ENCODE assay signal across 29 cellular contexts in the genomic region with DNA sequence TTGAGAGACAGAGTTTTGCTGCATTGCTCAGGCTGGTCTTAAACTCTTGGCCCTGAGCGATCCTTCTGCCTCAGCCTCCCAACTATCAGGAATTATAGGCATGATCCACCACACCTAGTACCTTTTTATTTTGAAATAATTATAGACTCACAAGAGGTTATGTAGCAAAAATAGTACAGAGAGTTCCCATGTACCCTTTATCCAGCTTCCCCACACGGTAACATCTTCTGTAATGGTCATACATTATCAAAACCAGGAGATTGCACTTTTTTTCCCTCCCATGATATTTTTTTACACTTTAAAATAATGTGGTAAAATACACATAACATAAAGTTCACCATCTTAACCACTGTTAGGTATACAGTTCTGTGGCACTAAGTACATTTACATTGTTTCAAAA. TPM values are rescaled to one million over a fixed set of nuclear protein-coding genes. Genes with fewer than 3 reads are reported as not detected.
"Had no signal": no experiment of that assay in that cellular context is flagged by ENCODE, and none has a peak within 500 bp of the region (broad histone marks: within the 10 kb centered on the region; RNA-seq: fewer than 3 reads in every experiment).

No MANE protein-coding gene starts in this region.

- H3K9me3 ChIP-seq: suprapubic skin, testis, thoracic aorta, thyroid gland, tibial artery, transverse colon, upper lobe of left lung, upper lobe of right lung, uterus, vagina had no signal

- ATAC-seq: stimulated activated effector memory CD8-positive, alpha-beta T cell treated with anti-CD3 and anti-CD28 coated beads, Interleukin-12 subunit alpha, Interleukin-12 subunit beta, amount 100 ng/mL, for 72 hours; stimulated activated memory B cell treated with anti-CD40 and anti-IgM and Interleukin-4, amounts not matched to agents 10 μg/mL and 1 μg/mL and 100 μg/mL, for 72 hours; stimulated activated naive B cell treated with anti-CD40 and anti-IgM and Interleukin-4, amounts not matched to agents 10 μg/mL and 1 μg/mL and 100 μg/mL, for 72 hours; stimulated activated naive CD8-positive, alpha-beta T cell treated with anti-CD3 and anti-CD28 coated beads, Interleukin-15, amount 100 ng/mL, for 72 hours; stimulated activated naive CD8-positive, alpha-beta T cell treated with anti-CD3 and anti-CD28 coated beads, Interleukin-15, Interleukin-2, amounts not matched to agents 100 U/mL and 50 U/mL, for 24 hours; upper lobe of right lung had no signal

- H3K36me3 ChIP-seq: stomach, suprapubic skin, thoracic aorta, thyroid gland, tibial artery, tibial nerve, transverse colon, upper lobe of left lung, upper lobe of right lung, uterus, vagina had no signal

- H3K36me3 Mint-ChIP-seq: stimulated activated effector memory CD8-positive, alpha-beta T cell treated with anti-CD3 and anti-CD28 coated beads, Interleukin-12 subunit alpha, Interleukin-12 subunit beta, amount 100 ng/mL, for 72 hours; stimulated activated memory B cell treated with anti-CD40 and anti-IgM and Interleukin-4, amounts not matched to agents 10 μg/mL and 1 μg/mL and 100 μg/mL, for 72 hours; type B pancreatic cell had no signal

- H3K27ac ChIP-seq: stomach, suprapubic skin, testis, thoracic aorta, thyroid gland, tibial artery, tibial nerve, transverse colon, upper lobe of left lung, upper lobe of right lung, uterus, vagina had no signal

- DNase-seq: stimulated activated CD4-positive, alpha-beta T cell treated with anti-CD3 and anti-CD28 coated beads, Interleukin-2, amount 100 ng/mL, for 48 hours; stimulated activated CD4-positive, alpha-beta T cell treated with anti-CD3 and anti-CD28 coated beads, Interleukin-4, amount 100 ng/mL, for 1 hour; stimulated activated CD4-positive, alpha-beta T cell treated with anti-CD3 and anti-CD28 coated beads, Interleukin-4, amount 100 ng/mL, for 24 hours; stimulated activated CD4-positive, alpha-beta T cell treated with anti-CD3 and anti-CD28 coated beads, Interleukin-4, amount 100 ng/mL, for 4 hours; stimulated activated CD8-positive, alpha-beta memory T cell treated with anti-CD3 and anti-CD28 coated beads, Interleukin-4, amount 100 ng/mL, for 48 hours; stimulated activated naive B cell treated with anti-CD40 and anti-IgM and Interleukin-4, amounts not matched to agents 10 μg/mL and 1 μg/mL and 100 μg/mL, for 72 hours; stimulated activated naive CD4-positive, alpha-beta T cell; stimulated activated naive CD4-positive, alpha-beta T cell treated with Interleukin-2 at 50 U/mL for 16 hours; stimulated activated naive CD8-positive, alpha-beta T cell treated with anti-CD3 and anti-CD28 coated beads, Interleukin-15, amount 100 ng/mL, for 72 hours; stimulated activated naive CD8-positive, alpha-beta T cell treated with anti-CD3 and anti-CD28 coated beads, Interleukin-15, Interleukin-2, amounts not matched to agents 100 U/mL and 50 U/mL, for 24 hours; stomach; substantia nigra; testis; thyroid gland; tibial artery; transverse colon; trophoblast cell; upper lobe of left lung; upper lobe of right lung; uterus had no signal

- H3K4me3 ChIP-seq: stomach, suprapubic skin, testis, thoracic aorta, thyroid gland, tibial artery, tibial nerve, transverse colon, upper lobe of left lung, upper lobe of right lung, uterus, vagina had no signal

- H3K4me3 Mint-ChIP-seq: stimulated activated effector memory CD8-positive, alpha-beta T cell treated with anti-CD3 and anti-CD28 coated beads, Interleukin-12 subunit alpha, Interleukin-12 subunit beta, amount 100 ng/mL, for 72 hours; stimulated activated memory B cell treated with anti-CD40 and anti-IgM and Interleukin-4, amounts not matched to agents 10 μg/mL and 1 μg/mL and 100 μg/mL, for 72 hours; stimulated activated naive B cell treated with anti-CD40 and anti-IgM and Interleukin-4, amounts not matched to agents 10 μg/mL and 1 μg/mL and 100 μg/mL, for 72 hours; stimulated activated naive CD8-positive, alpha-beta T cell treated with anti-CD3 and anti-CD28 coated beads, Interleukin-15, amount 100 ng/mL, for 72 hours; stimulated activated naive CD8-positive, alpha-beta T cell treated with anti-CD3 and anti-CD28 coated beads, Interleukin-15, Interleukin-2, amounts not matched to agents 100 ng/mL and 50 ng/mL, for 24 hours; type B pancreatic cell had no signal

- H3K27ac Mint-ChIP-seq: stimulated activated effector memory CD8-positive, alpha-beta T cell treated with anti-CD3 and anti-CD28 coated beads, Interleukin-12 subunit alpha, Interleukin-12 subunit beta, amount 100 ng/mL, for 72 hours; stimulated activated memory B cell treated with anti-CD40 and anti-IgM and Interleukin-4, amounts not matched to agents 10 μg/mL and 1 μg/mL and 100 μg/mL, for 72 hours; stimulated activated naive B cell treated with anti-CD40 and anti-IgM and Interleukin-4, amounts not matched to agents 10 μg/mL and 1 μg/mL and 100 μg/mL, for 72 hours; stimulated activated naive CD8-positive, alpha-beta T cell treated with anti-CD3 and anti-CD28 coated beads, Interleukin-15, amount 100 ng/mL, for 72 hours; stimulated activated naive CD8-positive, alpha-beta T cell treated with anti-CD3 and anti-CD28 coated beads, Interleukin-15, Interleukin-2, amounts not matched to agents 100 ng/mL and 50 ng/mL, for 24 hours; type B pancreatic cell had no signal

- H3K4me1 Mint-ChIP-seq: stimulated activated effector memory CD8-positive, alpha-beta T cell treated with anti-CD3 and anti-CD28 coated beads, Interleukin-12 subunit alpha, Interleukin-12 subunit beta, amount 100 ng/mL, for 72 hours; stimulated activated memory B cell treated with anti-CD40 and anti-IgM and Interleukin-4, amounts not matched to agents 10 μg/mL and 1 μg/mL and 100 μg/mL, for 72 hours; stimulated activated naive B cell treated with anti-CD40 and anti-IgM and Interleukin-4, amounts not matched to agents 10 μg/mL and 1 μg/mL and 100 μg/mL, for 72 hours; stimulated activated naive CD8-positive, alpha-beta T cell treated with anti-CD3 and anti-CD28 coated beads, Interleukin-15, amount 100 ng/mL, for 72 hours had no signal

- H3K27me3 ChIP-seq: testis, thyroid gland, upper lobe of left lung, uterus, vagina had no signal

- H3K4me1 ChIP-seq: stomach, suprapubic skin, testis, thyroid gland, tibial artery, tibial nerve, transverse colon, upper lobe of left lung, upper lobe of right lung, uterus, vagina had no signal

RNA-seq across cellular contexts. Expression of a gene that starts 28.8 kb away (rescaled TPM):
- total RNA-seq: subcutaneous adipose tissue, thoracic aorta had no signal
